In genomic region chr10:49575489-49576072, GRCh38 we compare ENCODE assay signal across 35 cellular contexts. TPM values are rescaled to one million over a fixed set of nuclear protein-coding genes. Genes with fewer than 3 reads are reported as not detected.
"Had no signal": no experiment of that assay in that cellular context is flagged by ENCODE, and none has a peak within 500 bp of the region (broad histone marks: within the 10 kb centered on the region; RNA-seq: fewer than 3 reads in every experiment).

No MANE protein-coding gene starts in this region.

- DNase-seq: hypothalamus; immature natural killer cell; left ventricle myocardium inferior; midbrain; mucosa of descending colon; naive thymus-derived CD8-positive, alpha-beta T cell; nucleus accumbens; pancreas; posterior cingulate gyrus; retina; right cardiac atrium; sigmoid colon; small intestine; spleen; stimulated activated CD4-positive, alpha-beta T cell treated with anti-CD3 and anti-CD28 coated beads, Interleukin-4, amount 100 ng/mL, for 24 hours; stimulated activated naive CD4-positive, alpha-beta T cell; tibial artery; trophoblast cell; upper lobe of right lung had no signal

- H3K36me3 ChIP-seq: left ventricle myocardium inferior, pancreas, prostate gland, sigmoid colon, spleen, suprapubic skin, thoracic aorta, tibial artery, upper lobe of right lung had no signal

- FAIRE-seq: islet of Langerhans, pancreas, small intestine, urothelium cell line had no signal

- H3K9me3 Mint-ChIP-seq: immature natural killer cell; memory B cell; naive thymus-derived CD8-positive, alpha-beta T cell; nephron; neural crest cell; stimulated activated effector memory CD8-positive, alpha-beta T cell treated with anti-CD3 and anti-CD28 coated beads, Interleukin-12 subunit alpha, Interleukin-12 subunit beta, amount 100 ng/mL, for 72 hours; stimulated activated naive CD8-positive, alpha-beta T cell treated with anti-CD3 and anti-CD28 coated beads, Interleukin-15, Interleukin-2, amounts not matched to agents 100 ng/mL and 50 ng/mL, for 24 hours had no signal

- H3K9me3 ChIP-seq: left ventricle myocardium inferior, mucosa of descending colon, pancreas, prostate gland, sigmoid colon, spleen, suprapubic skin, thoracic aorta, tibial artery, upper lobe of right lung had no signal

- H3K4me3 ChIP-seq: left ventricle myocardium inferior, lung, mucosa of descending colon, pancreas, prostate gland, sigmoid colon, spleen, suprapubic skin, thoracic aorta, tibial artery, upper lobe of right lung had no signal

- ATAC-seq: mucosa of descending colon; naive thymus-derived CD8-positive, alpha-beta T cell; pancreas; right cardiac atrium; stimulated activated effector memory CD8-positive, alpha-beta T cell treated with anti-CD3 and anti-CD28 coated beads, Interleukin-12 subunit alpha, Interleukin-12 subunit beta, amount 100 ng/mL, for 72 hours; upper lobe of right lung had no signal

- H3K36me3 Mint-ChIP-seq: memory B cell; naive thymus-derived CD8-positive, alpha-beta T cell; stimulated activated effector memory CD8-positive, alpha-beta T cell treated with anti-CD3 and anti-CD28 coated beads, Interleukin-12 subunit alpha, Interleukin-12 subunit beta, amount 100 ng/mL, for 72 hours had no signal

- H3K27ac Mint-ChIP-seq: memory B cell; naive thymus-derived CD8-positive, alpha-beta T cell; nephron; stimulated activated effector memory CD8-positive, alpha-beta T cell treated with anti-CD3 and anti-CD28 coated beads, Interleukin-12 subunit alpha, Interleukin-12 subunit beta, amount 100 ng/mL, for 72 hours; stimulated activated naive CD8-positive, alpha-beta T cell treated with anti-CD3 and anti-CD28 coated beads, Interleukin-15, Interleukin-2, amounts not matched to agents 100 ng/mL and 50 ng/mL, for 24 hours had no signal

- H3K4me3 Mint-ChIP-seq: immature natural killer cell; memory B cell; naive thymus-derived CD8-positive, alpha-beta T cell; nephron; neural crest cell; stimulated activated effector memory CD8-positive, alpha-beta T cell treated with anti-CD3 and anti-CD28 coated beads, Interleukin-12 subunit alpha, Interleukin-12 subunit beta, amount 100 ng/mL, for 72 hours; stimulated activated naive CD8-positive, alpha-beta T cell treated with anti-CD3 and anti-CD28 coated beads, Interleukin-15, Interleukin-2, amounts not matched to agents 100 ng/mL and 50 ng/mL, for 24 hours had no signal

- H3K4me1 ChIP-seq: left ventricle myocardium inferior, pancreas, prostate gland, spleen, suprapubic skin, upper lobe of right lung had no signal

- H3K27ac ChIP-seq: left ventricle myocardium inferior, pancreas, prostate gland, sigmoid colon, spleen, suprapubic skin, thoracic aorta, tibial artery, upper lobe of right lung had no signal

- H3K4me1 Mint-ChIP-seq: memory B cell, nephron, neural crest cell had no signal

- H3K27me3 ChIP-seq: pancreas, sigmoid colon, suprapubic skin, tibial artery, upper lobe of right lung had no signal

RNA-seq across cellular contexts. Expression of gene SLC18A3, which starts 34.5 kb away (rescaled TPM):
- total RNA-seq: kidney epithelial cell; left ventricle myocardium inferior; lower leg skin; lung; mesenteric fat pad; naive thymus-derived CD8-positive, alpha-beta T cell; osteoblast; prostate gland; spleen; subcutaneous adipose tissue; suprapubic skin; thoracic aorta; upper lobe of right lung had no signal
- polyA plus RNA-seq: immature natural killer cell; lung; naive thymus-derived CD8-positive, alpha-beta T cell; spleen had no signal

RNA-seq across cellular contexts. Expression of gene CHAT, which starts 38.3 kb away (rescaled TPM):
- total RNA-seq: kidney epithelial cell; left ventricle myocardium inferior; lower leg skin; lung; mesenteric fat pad; naive thymus-derived CD8-positive, alpha-beta T cell; osteoblast; right cardiac atrium; spleen; subcutaneous adipose tissue; suprapubic skin; thoracic aorta; upper lobe of right lung had no signal
- polyA plus RNA-seq: immature natural killer cell; lung; naive thymus-derived CD8-positive, alpha-beta T cell; pancreas; right cardiac atrium; spleen had no signal
